1 cellular context compared by ENCODE assay signal in genomic region chr17:78133971-78134898, GRCh38.
TF ChIP-seq lines count a peak whose summit lies in the region.

No MANE protein-coding gene starts in this region.

TF ChIP-seq in K562, 482 proteins besides CTCF, POLR2A, EP300 and RAD21 (continued from another document and continues in another):
- TF ChIP-seq MGA (IDR thresholded peaks at IDR 0.05) = peak; percentile 63; the same call in 1 of the 2 replicates
- TF ChIP-seq ARNT (IDR thresholded peaks at IDR 0.05) = no peak
- TF ChIP-seq RB1 (IDR thresholded peaks at IDR 0.05; ENCODE audit: low read depth) = peak; percentile 43; the same call in 1 of the 2 replicates
- TF ChIP-seq ETV5 (CRISPR knock-in tag; IDR thresholded peaks at IDR 0.05; ENCODE audit: low read depth) = 0 out of 2 replicates have a peak, but pooled peaks have one; percentile 20
- TF ChIP-seq BCOR (IDR thresholded peaks at IDR 0.05) = peak; percentile 97
- no peak for TF ChIP-seq CBX2 (IDR thresholded peaks at IDR 0.05; ENCODE audit: insufficient read depth, low read length, poor library complexity, severe bottlenecking)
- peak; percentile 88 for TF ChIP-seq CBX1 (IDR thresholded peaks at IDR 0.05; ENCODE audit: low read depth)
- peak; percentile 49; the same call in 1 of the 2 replicates for TF ChIP-seq SMAD4 (CRISPR knock-in tag; conservative IDR thresholded peaks at IDR 0.05)
- TF ChIP-seq RBM25 (IDR thresholded peaks at IDR 0.05; ENCODE audit: low read depth, low read length, severe bottlenecking) = peak; percentile 89
- no peak for TF ChIP-seq GTF2E2 (tag; IDR thresholded peaks at IDR 0.05)
- no peak for TF ChIP-seq TGIF2 (CRISPR knock-in tag; IDR thresholded peaks at IDR 0.05)
- no peak for TF ChIP-seq CTCFL (IDR thresholded peaks at IDR 0.05; ENCODE audit: borderline replicate concordance, insufficient read depth, low read depth, low read length, poor library complexity, severe bottlenecking)
- peak in 1 of 2 experiments; percentile 14; a peak in 1 of 4 replicates for TF ChIP-seq HDAC1 (IDR thresholded peaks at IDR 0.05)
- no peak for TF ChIP-seq BACH1 (tag; IDR thresholded peaks at IDR 0.05)
- no peak for TF ChIP-seq ZBTB1 (CRISPR knock-in tag; IDR thresholded peaks at IDR 0.05; ENCODE audit: borderline replicate concordance, low read depth)
- TF ChIP-seq XRCC5 (IDR thresholded peaks at IDR 0.05; ENCODE audit: low read depth, low read length) = 0 out of 2 replicates have a peak, but pooled peaks have one; percentile 60
- peak; percentile 69; the same call in 1 of the 2 replicates for TF ChIP-seq ZNF121 (CRISPR knock-in tag; conservative IDR thresholded peaks at IDR 0.05)
- TF ChIP-seq ZFP91 (CRISPR knock-in tag; IDR thresholded peaks at IDR 0.05) = 0 out of 2 replicates have a peak, but pooled peaks have one; percentile 34
- TF ChIP-seq CHD4 (IDR thresholded peaks at IDR 0.05; ENCODE audit: insufficient read depth, insufficient replicate concordance, low read depth, low read length, poor library complexity, severe bottlenecking) = peak; percentile 61
- peak; percentile 45; the same call in 1 of the 2 replicates for TF ChIP-seq NBN (IDR thresholded peaks at IDR 0.05; ENCODE audit: low read depth)
- 0 out of 2 replicates have a peak, but pooled peaks have one; percentile 36 for TF ChIP-seq MYC (IDR thresholded peaks at IDR 0.05; ENCODE audit: low read depth, low read length)
- no peak for TF ChIP-seq MYC (CRISPR knock-in tag; IDR thresholded peaks at IDR 0.05; ENCODE audit: borderline replicate concordance, low read depth)
- peak in 1 of 2 experiments; percentile 68; a peak in 1 of 4 replicates for TF ChIP-seq NONO (IDR thresholded peaks at IDR 0.05; ENCODE audit: low read depth in 2 of 2, low read length in 1 of 2)
- 0 out of 2 replicates have a peak, but pooled peaks have one; percentile 57 for TF ChIP-seq ESRRA (IDR thresholded peaks at IDR 0.05; ENCODE audit: borderline replicate concordance, low read depth)
- TF ChIP-seq GABPB1 (CRISPR knock-in tag; IDR thresholded peaks at IDR 0.05) = 0 out of 2 replicates have a peak, but pooled peaks have one; percentile 52
- TF ChIP-seq PTBP1 (IDR thresholded peaks at IDR 0.05; ENCODE audit: low read depth, low read length) = peak; percentile 89; the same call in 1 of the 2 replicates
- TF ChIP-seq E2F6 (IDR thresholded peaks at IDR 0.05; ENCODE audit: borderline replicate concordance in 1 of 2, extremely low read depth in 1 of 2, insufficient read depth in 1 of 2, insufficient read length in 1 of 2, low read depth in 1 of 2, low read length in 1 of 2, poor library complexity in 1 of 2, severe bottlenecking in 1 of 2) = peak in 1 of 2 experiments; percentile 25
- no peak for TF ChIP-seq ATF2 (CRISPR knock-in tag; IDR thresholded peaks at IDR 0.05)
